16 cellular contexts compared by ENCODE assay signal in the genomic region with DNA sequence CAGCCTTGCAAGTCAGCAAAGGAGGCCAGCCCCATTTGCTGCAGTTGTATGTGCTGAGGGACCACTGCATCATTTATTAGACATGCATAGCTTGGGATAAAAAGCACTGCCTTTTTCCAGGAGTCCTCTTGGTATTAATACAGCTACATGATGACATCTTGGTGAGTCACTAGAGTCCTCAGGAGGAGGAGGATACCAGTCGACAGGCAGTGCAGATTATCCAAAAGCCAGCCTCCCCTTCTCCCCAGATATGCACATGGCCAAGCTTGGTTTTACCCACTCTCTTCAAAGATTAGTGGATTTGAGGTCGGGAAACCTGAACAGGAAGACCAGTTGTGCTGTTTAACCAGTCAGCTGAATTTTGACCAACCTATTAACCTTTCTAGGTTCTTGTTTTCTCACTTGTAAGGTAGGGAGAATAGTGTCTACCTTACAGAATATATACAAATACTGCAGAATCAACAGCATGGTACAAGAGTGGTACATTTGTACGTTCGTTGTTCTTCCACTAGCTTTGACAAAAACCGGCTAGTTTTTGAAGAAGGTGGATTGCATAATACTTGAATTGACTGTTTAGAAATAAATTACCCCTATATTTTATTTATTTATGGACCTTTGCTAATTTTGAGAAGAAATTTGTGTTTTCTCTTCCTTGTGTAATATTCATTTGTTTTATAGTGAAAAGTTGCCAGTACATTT. TPM values are rescaled to one million over a fixed set of nuclear protein-coding genes. Genes with fewer than 3 reads are reported as not detected.
DNase-seq lines count a peak whose midpoint lies in the region; ATAC-seq and TF ChIP-seq lines count a peak whose summit lies in the region.
"Had no signal": no experiment of that assay in that cellular context is flagged by ENCODE, and none has a peak within 500 bp of the region (broad histone marks: within the 10 kb centered on the region; RNA-seq: fewer than 3 reads in every experiment).

No MANE protein-coding gene starts in this region.

- H3K4me1 Mint-ChIP-seq in chondrocyte (ENCODE audit: low read depth): peaks cover 24% of the 10 kb centered on the region
- peaks cover 32 to 34% of the 10 kb centered on the region in 2 donors for H3K4me1 Mint-ChIP-seq in natural killer cell

- no peaks in the 10 kb centered on the region for H3K9me3 Mint-ChIP-seq in chondrocyte (ENCODE audit: low read depth)
- no peaks in the 10 kb centered on the region for H3K9me3 Mint-ChIP-seq in natural killer cell
- H3K9me3 Mint-ChIP-seq: dendritic cell treated with granulocyte-macrophage colony-stimulating factor and Interleukin-4, amounts not matched to agents 40 ng/mL and 50 ng/mL, for 4 days; IgD-negative memory B cell had no signal

- H3K4me3 ChIP-seq in MG63: no peak overlapping the region
- no peak overlapping the region for H3K4me3 ChIP-seq in MM.1S (ENCODE audit: low read length)
- H3K4me3 ChIP-seq: hepatocyte, right atrium auricular region, upper lobe of left lung had no signal

- H3F3A ChIP-seq in MM.1S (ENCODE audit: insufficient read depth, low read length): no peaks in the 10 kb centered on the region

- H3K79me2 ChIP-seq in MM.1S (ENCODE audit: low read length): peaks cover 55% of the 10 kb centered on the region

- no peak overlapping the region for H3K4me3 Mint-ChIP-seq in chondrocyte (ENCODE audit: unreplicated experiment)
- no peak overlapping the region for H3K4me3 Mint-ChIP-seq in natural killer cell
- H3K4me3 Mint-ChIP-seq: dendritic cell treated with granulocyte-macrophage colony-stimulating factor and Interleukin-4, amounts not matched to agents 40 ng/mL and 50 ng/mL, for 4 days; IgD-negative memory B cell had no signal

- H3K27ac Mint-ChIP-seq in chondrocyte (ENCODE audit: unreplicated experiment) (peak overlapping the region; percentile 51), natural killer cell (peak overlapping the region in 1 of 2 donors; percentile 19)
- H3K27ac Mint-ChIP-seq: dendritic cell treated with granulocyte-macrophage colony-stimulating factor and Interleukin-4, amounts not matched to agents 40 ng/mL and 50 ng/mL, for 4 days; IgD-negative memory B cell had no signal

- no peak overlapping the region for H3K9ac ChIP-seq in MM.1S (ENCODE audit: low read length)

- DNase-seq in EH (ENCODE audit: low read depth): peak; percentile 83
- DNase-seq in MG63: peak; percentile 33
- DNase-seq in chondrocyte (ENCODE audit: low spot score): no peak
- DNase-seq in non-pigmented ciliary epithelial cell (ENCODE audit: low read depth): peak; percentile 30
- DNase-seq in DMS79 (lab: John Stamatoyannopoulos, UW): no peak
- no peak for DNase-seq in natural killer cell
- DNase-seq in MM.1S: no peak
- DNase-seq: activated CD4-positive, alpha-beta T cell treated with anti-CD3 and anti-CD28 coated beads for 1 hour; DMS53; SHP77; upper lobe of left lung had no signal

- H3K4me2 ChIP-seq in MM.1S (ENCODE audit: low read depth, low read length): no peak overlapping the region
- H3K4me2 ChIP-seq: hepatocyte had no signal

- peaks cover 5% of the 10 kb centered on the region; the same call in 1 of the 2 replicates for H4K20me1 ChIP-seq in MM.1S (ENCODE audit: insufficient read depth, low read length)

- intact Hi-C loops in natural killer cell (cut with micrococcal nuclease): no loop called here

- TF ChIP-seq CTCF in chondrocyte (IDR thresholded peaks at IDR 0.05) (no peak), natural killer cell (IDR thresholded peaks at IDR 0.05) (no peak), MM.1S (IDR thresholded peaks at IDR 0.05; ENCODE audit: low read length) (no peak)

- ATAC-seq in GM21619 (IDR thresholded peaks at IDR 0.05; ENCODE audit: unreplicated experiment) (no peak), natural killer cell (no peak)

- H2AFZ ChIP-seq in MM.1S (ENCODE audit: low read length): no peak overlapping the region
- H2AFZ ChIP-seq: hepatocyte had no signal

- H3K4me1 ChIP-seq in MM.1S (ENCODE audit: low read length): no peaks in the 10 kb centered on the region

- H3K9me3 ChIP-seq in MG63 (no peaks in the 10 kb centered on the region), MM.1S (replicated peaks; ENCODE audit: insufficient read depth, low read length) (no peaks in the 10 kb centered on the region)
- H3K9me3 ChIP-seq: right atrium auricular region, upper lobe of left lung had no signal

- H3K27me3 ChIP-seq in MG63: no peaks in the 10 kb centered on the region
- no peaks in the 10 kb centered on the region for H3K27me3 ChIP-seq in MM.1S (replicated peaks; ENCODE audit: insufficient read depth, low read length)
- H3K27me3 ChIP-seq: hepatocyte, right atrium auricular region, upper lobe of left lung had no signal

- H3K27ac ChIP-seq in MM.1S (ENCODE audit: low read length): no peak overlapping the region
- H3K27ac ChIP-seq: hepatocyte, right atrium auricular region, upper lobe of left lung had no signal

- H3K36me3 Mint-ChIP-seq in chondrocyte (ENCODE audit: low read depth): peaks cover 16% of the 10 kb centered on the region
- H3K36me3 Mint-ChIP-seq in natural killer cell: no peaks in the 10 kb centered on the region

- H3K36me3 ChIP-seq in MG63 (peaks cover 63% of the 10 kb centered on the region), MM.1S (replicated peaks; ENCODE audit: insufficient read depth, low read length) (no peaks in the 10 kb centered on the region; the same call in 1 of the 2 replicates)

- no peaks in the 10 kb centered on the region for H3K9me2 ChIP-seq in MM.1S (replicated peaks; ENCODE audit: insufficient read depth, low read length)

- H3K27me3 Mint-ChIP-seq in chondrocyte (ENCODE audit: low read depth): no peaks in the 10 kb centered on the region
- H3K27me3 Mint-ChIP-seq in natural killer cell (ENCODE audit: low read depth in 2 of 2): no peaks in the 10 kb centered on the region
- H3K27me3 Mint-ChIP-seq: dendritic cell treated with granulocyte-macrophage colony-stimulating factor and Interleukin-4, amounts not matched to agents 40 ng/mL and 50 ng/mL, for 4 days; IgD-negative memory B cell had no signal

RNA-seq across cellular contexts. Expression of a gene that starts 31.9 kb away (rescaled TPM):
- total RNA-seq in MG63 (2014; rRNA removed; shearing (Covaris generic); ENCODE audit: low replicate concordance): 31.1 and 34.5 TPM in 2 replicates
- total RNA-seq in chondrocyte (48.2 to 55.3 TPM (median 53.3 TPM) in 3 replicates), natural killer cell (10 to 100 TPM; 20.3 to 23.1 (median 21.3) TPM)

Comparison
In these comparisons a context has a peak if more than half of its experiments do, and no peak if none do; other contexts are left out.
1. DNase-seq: peak in EH (single experiment), MG63 (single experiment) and non-pigmented ciliary epithelial cell (single experiment); none in chondrocyte (single experiment), DMS79 (single experiment), natural killer cell (single experiment) and MM.1S (single experiment).